In the genomic region with DNA sequence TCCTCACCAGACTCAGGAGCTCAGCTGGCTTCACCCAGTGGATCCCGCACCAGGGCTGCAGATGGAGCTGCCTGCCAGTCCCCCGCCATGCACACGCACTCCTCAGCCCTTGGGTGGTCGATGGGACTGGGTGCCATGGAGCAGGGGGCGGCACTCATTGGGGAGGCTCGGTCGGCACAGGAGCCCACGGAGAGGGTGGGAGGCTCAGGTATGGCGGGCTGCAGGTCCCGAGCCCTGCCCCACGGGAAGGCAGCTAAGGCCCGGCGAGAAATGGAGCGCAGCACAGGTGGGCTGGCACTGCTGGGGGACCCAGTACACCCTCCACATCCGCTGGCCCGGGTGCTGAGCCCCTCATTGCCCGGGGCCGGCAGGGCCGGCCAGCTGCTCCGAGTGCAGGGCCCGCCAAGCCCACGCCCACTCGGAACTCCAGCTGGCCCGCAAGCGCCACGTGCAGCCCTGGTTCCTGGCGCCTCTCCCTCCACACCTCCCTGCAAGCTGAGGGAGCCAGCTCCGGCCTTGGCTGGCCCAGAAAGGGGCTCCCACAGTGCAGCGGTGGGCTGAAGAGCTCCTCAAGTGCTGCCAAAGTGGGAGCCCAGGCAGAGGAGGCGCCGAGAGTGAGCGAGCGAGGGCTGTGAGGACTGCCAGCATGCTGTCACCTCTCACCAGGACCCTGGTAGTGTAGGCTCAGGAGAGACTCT, we compare ENCODE assay signal across 4 cellular contexts. TPM values are rescaled to one million over a fixed set of nuclear protein-coding genes. Genes with fewer than 3 reads are reported as not detected.
"Had no signal": no experiment of that assay in that cellular context is flagged by ENCODE, and none has a peak within 500 bp of the region (broad histone marks: within the 10 kb centered on the region; RNA-seq: fewer than 3 reads in every experiment).

No MANE protein-coding gene starts in this region.

RNA-seq across cellular contexts. Expression of a gene that starts 41.1 kb away (rescaled TPM):
- total RNA-seq: LHCN-M2, M059J, MCF 10A, NCI-H460 had no signal

RNA-seq across cellular contexts. Expression of a gene that starts 55.1 kb away (rescaled TPM):
- total RNA-seq: LHCN-M2, M059J, MCF 10A had no signal
